ENCODE assay signal across 12 cellular contexts in the genomic region with DNA sequence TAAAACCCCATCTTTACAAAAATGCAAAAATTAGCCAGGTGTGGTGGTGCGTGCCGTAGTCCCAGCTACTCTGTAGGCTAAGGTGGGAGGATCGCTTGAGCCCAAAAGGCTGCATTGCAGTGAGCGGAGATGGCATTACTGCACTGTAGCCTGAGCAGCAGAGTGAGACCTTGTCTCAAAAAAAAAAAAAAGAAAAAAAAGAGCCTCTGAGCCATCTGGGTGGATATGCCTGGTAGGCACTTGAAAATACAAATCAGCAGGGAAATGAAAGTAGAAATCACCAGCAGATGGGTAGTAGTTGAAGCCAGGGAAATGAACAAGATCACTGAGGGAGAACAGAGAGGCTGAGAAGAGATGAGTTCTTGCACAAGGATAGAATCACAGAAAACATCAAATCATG.
DNase-seq lines count a peak whose midpoint lies in the region; ATAC-seq and TF ChIP-seq lines count a peak whose summit lies in the region.
"Had no signal": no experiment of that assay in that cellular context is flagged by ENCODE, and none has a peak within 500 bp of the region (broad histone marks: within the 10 kb centered on the region; RNA-seq: fewer than 3 reads in every experiment).

No MANE protein-coding gene starts in this region.

- peaks cover 30% of the 10 kb centered on the region for H3K4me1 Mint-ChIP-seq in stimulated activated memory B cell treated with anti-CD40 and anti-IgM and Interleukin-4, amounts not matched to agents 10 μg/mL and 1 μg/mL and 100 μg/mL, for 72 hours
- H3K4me1 Mint-ChIP-seq in activated CD8-positive, alpha-beta T cell treated with anti-CD3 and anti-CD28 coated beads for 36 hours (ENCODE audit: low read depth), result no peaks in the 10 kb centered on the region
- peaks cover 8% of the 10 kb centered on the region for H3K4me1 Mint-ChIP-seq in T-helper 2 cell treated with Interferon-gamma antibody and Interleukin-4, amounts not matched to agents 5 μg/mL and 100 μg/mL, for 36 hours (ENCODE audit: low read depth)
- H3K4me1 Mint-ChIP-seq: activated CD4-positive, alpha-beta T cell treated with anti-CD3 and anti-CD28 coated beads, Interleukin-2, amount 10 ng/mL, durations not matched to agents 24 days and 14 days had no signal

- POLR2A ChIA-PET in activated CD8-positive, alpha-beta T cell treated with anti-CD3 and anti-CD28 coated beads for 36 hours (lab: Charles Lee), result no interaction called here

- no peaks in the 10 kb centered on the region for H3K9me3 Mint-ChIP-seq in stimulated activated memory B cell treated with anti-CD40 and anti-IgM and Interleukin-4, amounts not matched to agents 10 μg/mL and 1 μg/mL and 100 μg/mL, for 72 hours
- H3K9me3 Mint-ChIP-seq in activated CD8-positive, alpha-beta T cell treated with anti-CD3 and anti-CD28 coated beads for 36 hours, result no peaks in the 10 kb centered on the region
- H3K9me3 Mint-ChIP-seq in T-helper 2 cell treated with Interferon-gamma antibody and Interleukin-4, amounts not matched to agents 5 μg/mL and 100 μg/mL, for 36 hours, result no peaks in the 10 kb centered on the region
- H3K9me3 Mint-ChIP-seq: activated CD4-positive, alpha-beta T cell treated with anti-CD3 and anti-CD28 coated beads, Interleukin-2, amount 10 ng/mL, durations not matched to agents 24 days and 14 days had no signal

- H3K36me3 Mint-ChIP-seq in stimulated activated memory B cell treated with anti-CD40 and anti-IgM and Interleukin-4, amounts not matched to agents 10 μg/mL and 1 μg/mL and 100 μg/mL, for 72 hours, result no peaks in the 10 kb centered on the region
- no peaks in the 10 kb centered on the region for H3K36me3 Mint-ChIP-seq in activated CD8-positive, alpha-beta T cell treated with anti-CD3 and anti-CD28 coated beads for 36 hours (ENCODE audit: low read depth)
- H3K36me3 Mint-ChIP-seq in T-helper 2 cell treated with Interferon-gamma antibody and Interleukin-4, amounts not matched to agents 5 μg/mL and 100 μg/mL, for 36 hours (ENCODE audit: low read depth), result peaks cover 2% of the 10 kb centered on the region
- H3K36me3 Mint-ChIP-seq: activated naive CD8-positive, alpha-beta T cell had no signal

- peak; percentile 0 to 69 for DNase-seq in NCI-H524 (lab: John Stamatoyannopoulos, UW)
- no peak for DNase-seq in NCI-H524 treated with DMSO at 0.1 percent for 48 hours (lab: John Stamatoyannopoulos, UW)
- no peak for DNase-seq in activated CD4-positive, alpha-beta T cell treated with anti-CD3 and anti-CD28 coated beads for 1 hour
- no peak for DNase-seq in activated CD8-positive, alpha-beta T cell treated with anti-CD3 and anti-CD28 coated beads for 36 hours
- no peak for DNase-seq in T-helper 2 cell treated with Interferon-gamma antibody and Interleukin-4, amounts not matched to agents 5 μg/mL and 100 μg/mL, for 36 hours (ENCODE audit: low spot score)
- DNase-seq: activated CD4-positive, alpha-beta T cell treated with anti-CD3 and anti-CD28 coated beads, Interleukin-2, amount 10 ng/mL, durations not matched to agents 24 days and 14 days; NCI-H1417 had no signal

- no peak overlapping the region for H3K27ac Mint-ChIP-seq in stimulated activated memory B cell treated with anti-CD40 and anti-IgM and Interleukin-4, amounts not matched to agents 10 μg/mL and 1 μg/mL and 100 μg/mL, for 72 hours
- H3K27ac Mint-ChIP-seq in activated CD8-positive, alpha-beta T cell treated with anti-CD3 and anti-CD28 coated beads for 36 hours, result no peak overlapping the region
- H3K27ac Mint-ChIP-seq in T-helper 2 cell treated with Interferon-gamma antibody and Interleukin-4, amounts not matched to agents 5 μg/mL and 100 μg/mL, for 36 hours, result no peak overlapping the region
- H3K27ac Mint-ChIP-seq: activated CD4-positive, alpha-beta T cell treated with anti-CD3 and anti-CD28 coated beads, Interleukin-2, amount 10 ng/mL, durations not matched to agents 24 days and 14 days; activated naive CD8-positive, alpha-beta T cell had no signal

- ATAC-seq in HG02610 (IDR thresholded peaks at IDR 0.05; ENCODE audit: unreplicated experiment) (peak; percentile 82), HG03469 (IDR thresholded peaks at IDR 0.05; ENCODE audit: unreplicated experiment) (peak; percentile 48)
- peak; percentile 97 for ATAC-seq in stimulated activated memory B cell treated with anti-CD40 and anti-IgM and Interleukin-4, amounts not matched to agents 10 μg/mL and 1 μg/mL and 100 μg/mL, for 72 hours
- no peak for ATAC-seq in activated CD8-positive, alpha-beta T cell treated with anti-CD3 and anti-CD28 coated beads for 36 hours
- ATAC-seq: A549 had no signal

- H3K4me3 Mint-ChIP-seq in stimulated activated memory B cell treated with anti-CD40 and anti-IgM and Interleukin-4, amounts not matched to agents 10 μg/mL and 1 μg/mL and 100 μg/mL, for 72 hours, result no peak overlapping the region
- no peak overlapping the region for H3K4me3 Mint-ChIP-seq in activated CD8-positive, alpha-beta T cell treated with anti-CD3 and anti-CD28 coated beads for 36 hours
- H3K4me3 Mint-ChIP-seq in T-helper 2 cell treated with Interferon-gamma antibody and Interleukin-4, amounts not matched to agents 5 μg/mL and 100 μg/mL, for 36 hours, result no peak overlapping the region
- H3K4me3 Mint-ChIP-seq: activated CD4-positive, alpha-beta T cell treated with anti-CD3 and anti-CD28 coated beads, Interleukin-2, amount 10 ng/mL, durations not matched to agents 24 days and 14 days; activated naive CD8-positive, alpha-beta T cell had no signal

- CTCF ChIA-PET in activated CD8-positive, alpha-beta T cell treated with anti-CD3 and anti-CD28 coated beads for 36 hours (lab: Charles Lee), result interaction anchor here (0.9 kb wide), 1 partner anchor 67 kb away, joined by 4 read pairs; no protein-coding TSS in a partner anchor

- intact Hi-C loops in activated CD8-positive, alpha-beta T cell treated with anti-CD3 and anti-CD28 coated beads for 36 hours (cut with micrococcal nuclease), result no loop called here

- H3K27me3 Mint-ChIP-seq in stimulated activated memory B cell treated with anti-CD40 and anti-IgM and Interleukin-4, amounts not matched to agents 10 μg/mL and 1 μg/mL and 100 μg/mL, for 72 hours, result no peaks in the 10 kb centered on the region
- H3K27me3 Mint-ChIP-seq in activated CD8-positive, alpha-beta T cell treated with anti-CD3 and anti-CD28 coated beads for 36 hours, result no peaks in the 10 kb centered on the region
- H3K27me3 Mint-ChIP-seq in T-helper 2 cell treated with Interferon-gamma antibody and Interleukin-4, amounts not matched to agents 5 μg/mL and 100 μg/mL, for 36 hours (ENCODE audit: low read depth), result no peaks in the 10 kb centered on the region
- H3K27me3 Mint-ChIP-seq: activated CD4-positive, alpha-beta T cell treated with anti-CD3 and anti-CD28 coated beads, Interleukin-2, amount 10 ng/mL, durations not matched to agents 24 days and 14 days; activated naive CD8-positive, alpha-beta T cell had no signal

- no peak for TF ChIP-seq CTCF in activated CD8-positive, alpha-beta T cell treated with anti-CD3 and anti-CD28 coated beads for 36 hours (IDR thresholded peaks at IDR 0.05)

Comparison
In these comparisons a context has a peak if more than half of its experiments do, and no peak if none do; other contexts are left out.
1. DNase-seq: peak in NCI-H524 (2 of 2); none in NCI-H524 treated with DMSO at 0.1 percent for 48 hours (single experiment), activated CD4-positive, alpha-beta T cell treated with anti-CD3 and anti-CD28 coated beads for 1 hour (single experiment), activated CD8-positive, alpha-beta T cell treated with anti-CD3 and anti-CD28 coated beads for 36 hours (single experiment) and T-helper 2 cell treated with Interferon-gamma antibody and Interleukin-4, amounts not matched to agents 5 μg/mL and 100 μg/mL, for 36 hours (single experiment).